Comparison of ENCODE assay signal across 10 cellular contexts in the genomic region with DNA sequence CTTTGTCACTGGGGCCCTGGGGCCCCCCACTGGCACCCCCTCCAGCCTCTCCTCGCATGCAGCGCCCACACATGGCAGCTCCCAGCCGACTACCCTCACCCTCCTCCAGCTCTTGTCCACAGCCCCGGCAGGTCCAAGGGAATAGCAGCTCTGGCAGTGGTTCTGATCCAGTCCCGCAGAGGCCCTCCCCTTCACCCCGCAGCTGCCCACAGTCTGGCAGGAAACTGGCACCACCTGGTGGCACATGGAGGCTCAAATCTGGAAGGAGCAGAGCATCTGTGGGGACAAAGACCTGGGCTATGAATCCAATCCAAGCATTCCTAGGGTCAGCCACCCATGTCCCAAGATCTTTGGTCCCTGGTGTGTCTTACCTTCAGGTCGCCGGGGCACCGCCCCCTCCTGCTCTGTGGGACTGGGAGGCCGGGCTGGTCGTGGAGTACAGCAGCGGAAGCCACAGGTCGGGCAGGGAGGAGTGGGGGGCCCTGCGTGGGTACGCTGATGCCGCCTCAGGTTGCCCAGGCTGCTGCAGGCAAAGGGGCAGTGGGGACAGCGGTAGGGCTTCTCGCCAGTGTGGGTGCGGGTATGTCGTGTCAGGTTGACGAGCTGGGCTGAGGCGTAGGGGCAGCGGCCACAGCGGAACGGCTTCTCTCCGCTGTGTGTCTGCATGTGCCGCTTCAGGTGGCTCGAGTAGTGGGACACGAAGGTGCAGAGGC. TPM values are rescaled to one million over a fixed set of nuclear protein-coding genes. Genes with fewer than 3 reads are reported as not detected.
DNase-seq lines count a peak whose midpoint lies in the region; ATAC-seq and TF ChIP-seq lines count a peak whose summit lies in the region.
"Had no signal": no experiment of that assay in that cellular context is flagged by ENCODE, and none has a peak within 500 bp of the region (broad histone marks: within the 10 kb centered on the region; RNA-seq: fewer than 3 reads in every experiment).

No MANE protein-coding gene starts in this region.

- no peak overlapping the region for H3K14ac ChIP-seq in neuronal stem cell (ENCODE audit: low read length)

- TF ChIP-seq RAD21 in Ishikawa (IDR thresholded peaks at IDR 0.05; ENCODE audit: low read depth) = peak; percentile 42; the same call in 1 of the 2 replicates

- H3K36me3 ChIP-seq in brain microvascular endothelial cell (replicated peaks) = peaks cover 69% of the 10 kb centered on the region
- peaks cover 55 to 83% of the 10 kb centered on the region in 2 donors for H3K36me3 ChIP-seq in neuronal stem cell (replicated peaks in 1 of 2; ENCODE audit: control insufficient read depth in 2 of 2, insufficient read depth in 2 of 2, low read length in 2 of 2)

- H3K9me3 ChIP-seq in neuronal stem cell (replicated peaks in 1 of 2; ENCODE audit: control insufficient read depth in 2 of 2, insufficient read depth in 1 of 2, low read depth in 1 of 2, low read length in 2 of 2) = no peaks in the 10 kb centered on the region

- H2BK15ac ChIP-seq in neuronal stem cell (ENCODE audit: low read length) = no peak overlapping the region

- peak overlapping the region; percentile 74 for H3K9ac ChIP-seq in neuronal stem cell (ENCODE audit: low read depth, low read length, poor library complexity)

- H3K4me1 ChIP-seq in neuronal stem cell (ENCODE audit: control insufficient read depth in 2 of 2, insufficient read depth in 1 of 2, low read depth in 1 of 2, low read length in 2 of 2) = peaks cover 6 to 11% of the 10 kb centered on the region in 2 donors

- TF ChIP-seq CTCF in brain microvascular endothelial cell (IDR thresholded peaks at IDR 0.05; ENCODE audit: low read depth, low read length, missing control alignments) = peak; percentile 45

- no peak overlapping the region for H3K4me3 ChIP-seq in brain microvascular endothelial cell (ENCODE audit: low read depth, low read length)
- H3K4me3 ChIP-seq in neuronal stem cell (ENCODE audit: low read length in 2 of 2) = peak overlapping the region in 1 of 2 donors; percentile 5

- no peaks in the 10 kb centered on the region for H3K27me3 ChIP-seq in brain microvascular endothelial cell (replicated peaks)
- H3K27me3 ChIP-seq in neuronal stem cell (ENCODE audit: control insufficient read depth in 3 of 3, insufficient read depth in 3 of 3, low read depth in 1 of 3, low read length in 3 of 3) = no peaks in the 10 kb centered on the region

- peak overlapping the region; percentile 40 for H3K18ac ChIP-seq in neuronal stem cell (ENCODE audit: low read length)

- DNase-seq in EH (ENCODE audit: low read depth) (peak; percentile 28), brain microvascular endothelial cell (no peak), neuronal stem cell (ENCODE audit: low spot score) (no peak), superior temporal gyrus (ENCODE audit: extremely low spot score) (no peak), NCI-H128 (lab: John Stamatoyannopoulos, UW; ENCODE audit: unreplicated experiment) (no peak)
- DNase-seq: foreskin melanocyte, NCI-H1436 treated with DMSO at 0.1 percent for 48 hours had no signal

- H3K79me1 ChIP-seq in neuronal stem cell (ENCODE audit: low read depth, low read length) = peaks cover 14% of the 10 kb centered on the region

- peak overlapping the region; percentile 22 for H2BK120ac ChIP-seq in neuronal stem cell (ENCODE audit: low read depth, low read length)

- H3K4ac ChIP-seq in neuronal stem cell (ENCODE audit: low read length) = peak overlapping the region; percentile 40

- H2AFZ ChIP-seq in neuronal stem cell (ENCODE audit: low read length) = no peak overlapping the region

- H4K8ac ChIP-seq in neuronal stem cell (ENCODE audit: low read depth, low read length) = peak overlapping the region; percentile 57

- H2BK5ac ChIP-seq in neuronal stem cell (ENCODE audit: low read length) = no peak overlapping the region

- WGBS in neuronal stem cell (ENCODE audit: extremely low coverage in 2 of 2, insufficient read length in 2 of 2, insufficient replicate concordance in 1 of 2), 2 donors = no CpG with 5 or more reads among the region's 29 CpGs

- H2AK5ac ChIP-seq in neuronal stem cell (ENCODE audit: low read depth, low read length) = no peak overlapping the region

- H3K4me2 ChIP-seq in neuronal stem cell (ENCODE audit: insufficient read depth, low read length, poor library complexity, severe bottlenecking) = no peak overlapping the region

- TF ChIP-seq EP300 in Ishikawa (IDR thresholded peaks at IDR 0.05; ENCODE audit: borderline replicate concordance) = no peak

- ATAC-seq in GM19351 (IDR thresholded peaks at IDR 0.05; ENCODE audit: unreplicated experiment) = no peak
- ATAC-seq in GM18873 (IDR thresholded peaks at IDR 0.05; ENCODE audit: low FRiP score, unreplicated experiment) = no peak

- H3K27ac ChIP-seq in brain microvascular endothelial cell (no peak overlapping the region), neuronal stem cell (replicated peaks; ENCODE audit: low read length) (no peak overlapping the region)

- no peak overlapping the region for H2BK12ac ChIP-seq in neuronal stem cell (ENCODE audit: low read length)

- H3K23ac ChIP-seq in neuronal stem cell (ENCODE audit: low read depth, low read length, poor library complexity) = peak overlapping the region; percentile 82

- H4K91ac ChIP-seq in neuronal stem cell (ENCODE audit: low read depth, low read length, poor library complexity) = no peak overlapping the region

- in situ Hi-C loops in brain microvascular endothelial cell (cut with HindIII; ENCODE audit: low pct_ligation_motif_present, low sequenced_read_pairs) = no loop called here

TF ChIP-seq in Ishikawa, 13 proteins besides CTCF, POLR2A, EP300 and RAD21:
- TF ChIP-seq, protein P1, sequence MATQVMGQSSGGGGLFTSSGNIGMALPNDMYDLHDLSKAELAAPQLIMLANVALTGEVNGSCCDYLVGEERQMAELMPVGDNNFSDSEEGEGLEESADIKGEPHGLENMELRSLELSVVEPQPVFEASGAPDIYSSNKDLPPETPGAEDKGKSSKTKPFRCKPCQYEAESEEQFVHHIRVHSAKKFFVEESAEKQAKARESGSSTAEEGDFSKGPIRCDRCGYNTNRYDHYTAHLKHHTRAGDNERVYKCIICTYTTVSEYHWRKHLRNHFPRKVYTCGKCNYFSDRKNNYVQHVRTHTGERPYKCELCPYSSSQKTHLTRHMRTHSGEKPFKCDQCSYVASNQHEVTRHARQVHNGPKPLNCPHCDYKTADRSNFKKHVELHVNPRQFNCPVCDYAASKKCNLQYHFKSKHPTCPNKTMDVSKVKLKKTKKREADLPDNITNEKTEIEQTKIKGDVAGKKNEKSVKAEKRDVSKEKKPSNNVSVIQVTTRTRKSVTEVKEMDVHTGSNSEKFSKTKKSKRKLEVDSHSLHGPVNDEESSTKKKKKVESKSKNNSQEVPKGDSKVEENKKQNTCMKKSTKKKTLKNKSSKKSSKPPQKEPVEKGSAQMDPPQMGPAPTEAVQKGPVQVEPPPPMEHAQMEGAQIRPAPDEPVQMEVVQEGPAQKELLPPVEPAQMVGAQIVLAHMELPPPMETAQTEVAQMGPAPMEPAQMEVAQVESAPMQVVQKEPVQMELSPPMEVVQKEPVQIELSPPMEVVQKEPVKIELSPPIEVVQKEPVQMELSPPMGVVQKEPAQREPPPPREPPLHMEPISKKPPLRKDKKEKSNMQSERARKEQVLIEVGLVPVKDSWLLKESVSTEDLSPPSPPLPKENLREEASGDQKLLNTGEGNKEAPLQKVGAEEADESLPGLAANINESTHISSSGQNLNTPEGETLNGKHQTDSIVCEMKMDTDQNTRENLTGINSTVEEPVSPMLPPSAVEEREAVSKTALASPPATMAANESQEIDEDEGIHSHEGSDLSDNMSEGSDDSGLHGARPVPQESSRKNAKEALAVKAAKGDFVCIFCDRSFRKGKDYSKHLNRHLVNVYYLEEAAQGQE (IDR thresholded peaks at IDR 0.05; ENCODE audit: low read depth) = no peak
- 0 out of 2 replicates have a peak, but pooled peaks have one; percentile 10 for TF ChIP-seq TEAD4 (IDR thresholded peaks at IDR 0.05)

RNA-seq across cellular contexts. Expression of a gene that starts 2.3 kb away (rescaled TPM):
- 13.7 TPM for polyA plus RNA-seq in neuronal stem cell (2013, experiment 1 of 2)
- polyA plus RNA-seq in neuronal stem cell (2013, experiment 2 of 2) = 13.4 TPM

RNA-seq across cellular contexts. Expression of a gene that starts 7.8 kb away (rescaled TPM):
- 31.0 TPM for polyA plus RNA-seq in neuronal stem cell (2013, experiment 1 of 2)
- polyA plus RNA-seq in neuronal stem cell (2013, experiment 2 of 2) = 30.6 TPM

RNA-seq across cellular contexts. Expression of a gene that starts 8.1 kb away (rescaled TPM):
- polyA plus RNA-seq in neuronal stem cell (2013, experiment 1 of 2) = 36.9 TPM
- 35.4 TPM for polyA plus RNA-seq in neuronal stem cell (2013, experiment 2 of 2)

RNA-seq across cellular contexts. Expression of a gene that starts 21.7 kb away (rescaled TPM):
- polyA plus RNA-seq in neuronal stem cell (2013, experiment 1 of 2) = 50.7 TPM
- 51.9 TPM for polyA plus RNA-seq in neuronal stem cell (2013, experiment 2 of 2)

RNA-seq across cellular contexts. Expression of a gene that starts 31.1 kb away (rescaled TPM):
- polyA plus RNA-seq in neuronal stem cell (2013, experiment 1 of 2) = 98.8 TPM
- polyA plus RNA-seq in neuronal stem cell (2013, experiment 2 of 2) = 97.7 TPM
